ENCODE assay signal across 15 cellular contexts in genomic region chr4:137664055-137664405, GRCh38.
DNase-seq lines count a peak whose midpoint lies in the region; TF ChIP-seq lines count a peak whose summit lies in the region.
"Had no signal": no experiment of that assay in that cellular context is flagged by ENCODE, and none has a peak within 500 bp of the region (broad histone marks: within the 10 kb centered on the region; RNA-seq: fewer than 3 reads in every experiment).

No MANE protein-coding gene starts in this region.

- H3K36me3 Mint-ChIP-seq in HFFc6 (ENCODE audit: low read depth), result peaks cover 5% of the 10 kb centered on the region; the same call in 1 of the 2 replicates
- no peaks in the 10 kb centered on the region for H3K36me3 Mint-ChIP-seq in brain
- H3K36me3 Mint-ChIP-seq: CD4-positive, CD25-positive, alpha-beta regulatory T cell; immature natural killer cell; stimulated activated memory B cell treated with anti-CD40 and anti-IgM and Interleukin-4, amounts not matched to agents 10 μg/mL and 1 μg/mL and 100 μg/mL, for 72 hours had no signal

- H3K9ac ChIP-seq in mesenchymal stem cell (ENCODE audit: low read length), result peak overlapping the region; percentile 61

- CTCF ChIA-PET in A673 (lab: Charles Lee), result no interaction called here

- H2BK120ac ChIP-seq in mesenchymal stem cell (ENCODE audit: low read depth, low read length), result no peak overlapping the region

- H3K4me3 ChIP-seq in A673 (ENCODE audit: low read depth, low read length, poor library complexity, severe bottlenecking), result no peak overlapping the region
- H3K4me3 ChIP-seq in mesenchymal stem cell (ENCODE audit: insufficient read depth in 1 of 2, low read depth in 1 of 2, low read length in 2 of 2), result no peak overlapping the region

- no peaks in the 10 kb centered on the region for H3K79me1 ChIP-seq in mesenchymal stem cell (replicated peaks; ENCODE audit: low read length, poor library complexity, severe bottlenecking)

- H3K9me3 ChIP-seq in A673 (ENCODE audit: low read depth, low read length, poor library complexity, severe bottlenecking) (peaks cover 10% of the 10 kb centered on the region), mesenchymal stem cell (ENCODE audit: control insufficient read depth, low read length) (no peaks in the 10 kb centered on the region)

- H3K27ac Mint-ChIP-seq in HFFc6 (peak overlapping the region; percentile 78), brain (peak overlapping the region in 3 of 5 experiments; percentile 4 to 63 (median 43))
- H3K27ac Mint-ChIP-seq: CD4-positive, CD25-positive, alpha-beta regulatory T cell; immature natural killer cell; stimulated activated memory B cell treated with anti-CD40 and anti-IgM and Interleukin-4, amounts not matched to agents 10 μg/mL and 1 μg/mL and 100 μg/mL, for 72 hours had no signal

- no peak overlapping the region for H3K18ac ChIP-seq in mesenchymal stem cell (ENCODE audit: low read depth in 1 of 2, low read length in 2 of 2)

- H4K91ac ChIP-seq in mesenchymal stem cell (ENCODE audit: low read length), result no peak overlapping the region

- no peak overlapping the region for H3K4ac ChIP-seq in mesenchymal stem cell (ENCODE audit: low read depth in 1 of 2, low read length in 2 of 2)

- H3K27me3 Mint-ChIP-seq in HFFc6 (ENCODE audit: insufficient read depth) (no peaks in the 10 kb centered on the region), brain (no peaks in the 10 kb centered on the region)
- H3K27me3 Mint-ChIP-seq: CD4-positive, CD25-positive, alpha-beta regulatory T cell; stimulated activated memory B cell treated with anti-CD40 and anti-IgM and Interleukin-4, amounts not matched to agents 10 μg/mL and 1 μg/mL and 100 μg/mL, for 72 hours had no signal

- H2BK12ac ChIP-seq in mesenchymal stem cell (ENCODE audit: low read length in 2 of 2), result no peak overlapping the region

- peak overlapping the region; percentile 63 for H2BK5ac ChIP-seq in mesenchymal stem cell (ENCODE audit: low read depth, low read length, poor library complexity, severe bottlenecking)

- peaks cover 30% of the 10 kb centered on the region for H3K4me1 ChIP-seq in A673 (ENCODE audit: insufficient read depth, low read length, poor library complexity, severe bottlenecking)
- peaks cover 2% of the 10 kb centered on the region for H3K4me1 ChIP-seq in mesenchymal stem cell (ENCODE audit: control insufficient read depth, insufficient read depth, low read depth, low read length)

- no peaks in the 10 kb centered on the region for H3K9me3 Mint-ChIP-seq in HFFc6
- peaks cover 0 to 9% (median 2%) of the 10 kb centered on the region in 5 experiments for H3K9me3 Mint-ChIP-seq in brain
- H3K9me3 Mint-ChIP-seq: stimulated activated memory B cell treated with anti-CD40 and anti-IgM and Interleukin-4, amounts not matched to agents 10 μg/mL and 1 μg/mL and 100 μg/mL, for 72 hours had no signal

- H3K23ac ChIP-seq in mesenchymal stem cell (ENCODE audit: low read length in 2 of 2), result no peak overlapping the region

- H3K27ac ChIP-seq in A673 (ENCODE audit: low read depth, low read length, poor library complexity, severe bottlenecking), result peak overlapping the region; percentile 91
- H3K27ac ChIP-seq in mesenchymal stem cell (ENCODE audit: low read length, poor library complexity, severe bottlenecking), result peak overlapping the region; percentile 78

- no peak overlapping the region for H3K4me2 ChIP-seq in mesenchymal stem cell (ENCODE audit: low read length, poor library complexity, severe bottlenecking)

- peak overlapping the region; percentile 75 for H3K4me3 Mint-ChIP-seq in HFFc6
- H3K4me3 Mint-ChIP-seq in brain, result peak overlapping the region in 2 of 5 experiments; percentile 14 to 41
- H3K4me3 Mint-ChIP-seq: CD4-positive, CD25-positive, alpha-beta regulatory T cell; immature natural killer cell; stimulated activated memory B cell treated with anti-CD40 and anti-IgM and Interleukin-4, amounts not matched to agents 10 μg/mL and 1 μg/mL and 100 μg/mL, for 72 hours had no signal

- H3K27me3 ChIP-seq in A673 (replicated peaks; ENCODE audit: insufficient read depth, low read depth, low read length, poor library complexity) (no peaks in the 10 kb centered on the region), mesenchymal stem cell (ENCODE audit: control insufficient read depth in 1 of 2, insufficient read depth in 1 of 2, low read length in 2 of 2) (no peaks in the 10 kb centered on the region)

- no peak overlapping the region for H2BK15ac ChIP-seq in mesenchymal stem cell (ENCODE audit: low read depth, poor library complexity, severe bottlenecking)

- intact Hi-C loops in A673 (cut with micrococcal nuclease; ENCODE audit: unreplicated experiment), result loop anchor here (5.0 kb wide), 1 partner anchor 132 kb away; the partner anchor contains the start of gene PCDH18

- H4K8ac ChIP-seq in mesenchymal stem cell (ENCODE audit: low read length), result no peak overlapping the region

- POLR2A ChIA-PET in A673 (lab: Charles Lee; ENCODE audit: low non-redundant PET), result interaction anchor here (0.6 to 1.2 kb wide), 2 partner anchors 107 to 436 kb away, joined by 3 to 9 read pairs; no protein-coding TSS in a partner anchor

- H3K4me1 Mint-ChIP-seq in HFFc6 (ENCODE audit: low read depth) (peaks cover 60% of the 10 kb centered on the region), brain (peaks cover 27% of the 10 kb centered on the region)
- H3K4me1 Mint-ChIP-seq: CD4-positive, CD25-positive, alpha-beta regulatory T cell; immature natural killer cell; stimulated activated memory B cell treated with anti-CD40 and anti-IgM and Interleukin-4, amounts not matched to agents 10 μg/mL and 1 μg/mL and 100 μg/mL, for 72 hours had no signal

- no peaks in the 10 kb centered on the region for H3K36me3 ChIP-seq in A673 (ENCODE audit: insufficient read depth, low read length, poor library complexity, severe bottlenecking)
- no peaks in the 10 kb centered on the region for H3K36me3 ChIP-seq in mesenchymal stem cell (ENCODE audit: control insufficient read depth in 1 of 2, insufficient read depth in 2 of 2, low read depth in 1 of 2, low read length in 2 of 2)

- H3K14ac ChIP-seq in mesenchymal stem cell (ENCODE audit: low read length in 2 of 2), result no peak overlapping the region

- no peak for TF ChIP-seq CTCF in A673 (conservative IDR thresholded peaks at IDR 0.05; ENCODE audit: low read depth, low read length)
- TF ChIP-seq CTCF in HFFc6 (IDR thresholded peaks at IDR 0.05), result no peak
- TF ChIP-seq CTCF in brain (conservative IDR thresholded peaks at IDR 0.05), result no peak

- H2AFZ ChIP-seq in mesenchymal stem cell (ENCODE audit: low read depth, low read length), result no peak overlapping the region

- H2AK5ac ChIP-seq in mesenchymal stem cell (ENCODE audit: low read length, severe bottlenecking), result no peak overlapping the region

- DNase-seq in A673 (ENCODE audit: low spot score) (peak; percentile 94), HFFc6 (peak; percentile 73), mesenchymal stem cell (peak; percentile 77), SW480 (ENCODE audit: low spot score) (no peak), NCI-H82 treated with DMSO at 0.1 percent for 48 hours (lab: John Stamatoyannopoulos, UW; ENCODE audit: unreplicated experiment) (no peak), midbrain (lab: John Stamatoyannopoulos, UW) (no peak)
- no peak for DNase-seq in activated CD8-positive, alpha-beta memory T cell treated with anti-CD3 and anti-CD28 coated beads, Interleukin-2, amount 50 U/mL, for 48 hours
- DNase-seq: activated T-cell treated with anti-CD3 and anti-CD28 coated beads for 4 hours; CD4-positive, CD25-positive, alpha-beta regulatory T cell; cortex of kidney; GOT3; immature natural killer cell; T-helper 9 cell had no signal

- BruUV-seq in A673 (replicated peaks; lab: Mats Ljungman, UMichigan), result no TSS peak

- WGBS in mesenchymal stem cell, result 0% methylated on average over 1 of the region's 1 CpG

Comparison
In these comparisons a context has a peak if more than half of its experiments do, and no peak if none do; other contexts are left out.
1. DNase-seq: peak in A673 (single experiment), HFFc6 (single experiment) and mesenchymal stem cell (single experiment); none in activated CD8-positive, alpha-beta memory T cell treated with anti-CD3 and anti-CD28 coated beads, Interleukin-2, amount 50 U/mL, for 48 hours (single experiment), SW480 (single experiment), NCI-H82 treated with DMSO at 0.1 percent for 48 hours (single experiment) and midbrain (single experiment).